8 cellular contexts compared by ENCODE assay signal in genomic region chr19:35702223-35703012, GRCh38. TPM values are rescaled to one million over a fixed set of nuclear protein-coding genes. Genes with fewer than 3 reads are reported as not detected.
DNase-seq lines count a peak whose midpoint lies in the region; ATAC-seq and TF ChIP-seq lines count a peak whose summit lies in the region.

No MANE protein-coding gene starts in this region.

- H3K4me3 ChIP-seq in BLaER1 (peak overlapping the region; percentile 62), dorsolateral prefrontal cortex (peak overlapping the region; percentile 51 to 91 (median 71)), right lobe of liver (peak overlapping the region; percentile 31 to 59 (median 52))

- no peaks in the 10 kb centered on the region for H3K36me3 ChIP-seq in BLaER1
- no peaks in the 10 kb centered on the region for H3K36me3 ChIP-seq in right lobe of liver

- H3K9me3 ChIP-seq in BLaER1 (no peaks in the 10 kb centered on the region), right lobe of liver (no peaks in the 10 kb centered on the region)

- H4K20me1 ChIP-seq in BLaER1, result no peaks in the 10 kb centered on the region

- peaks cover 10% of the 10 kb centered on the region; the same call in 1 of the 2 replicates for H3K27me3 ChIP-seq in BLaER1
- no peaks in the 10 kb centered on the region for H3K27me3 ChIP-seq in dorsolateral prefrontal cortex
- no peaks in the 10 kb centered on the region for H3K27me3 ChIP-seq in right lobe of liver

- DNase-seq in NCI-H526 (lab: John Stamatoyannopoulos, UW) (peak; percentile 99 to 100), dorsolateral prefrontal cortex (peak; percentile 97 to 100 (median 99)), right lobe of liver (peak; percentile 94 to 96 (median 95))
- peak; percentile 89 for DNase-seq in activated CD4-positive, alpha-beta T cell treated with anti-CD3 and anti-CD28 coated beads, Interleukin-2, amount 50 U/mL, for 1 hour
- peak; percentile 96 for DNase-seq in stimulated activated CD4-positive, alpha-beta T cell treated with anti-CD3 and anti-CD28 coated beads, Interleukin-4, amount 100 ng/mL, for 24 hours

- peak overlapping the region; percentile 15; the same call in 1 of the 2 replicates for H3K9ac ChIP-seq in BLaER1

- intact Hi-C loops in dorsolateral prefrontal cortex (cut with DNase I), result loop anchor here (2.0 to 5.0 kb wide), 2 partner anchors 14 to 45 kb away; partner anchors contain the start of genes LIN37 (in 1 of the 2), PSENEN (in 1 of the 2) and U2AF1L4 (in 1 of the 2)
- intact Hi-C loops in right lobe of liver (cut with DNase I), result no loop called here

- ATAC-seq in GM19324 (IDR thresholded peaks at IDR 0.05; ENCODE audit: low FRiP score, unreplicated experiment) (peak; percentile 94), HG03460 (IDR thresholded peaks at IDR 0.05; ENCODE audit: unreplicated experiment) (peak; percentile 90), right lobe of liver (peak; percentile 99 to 100 (median 99))

- peak; percentile 14 for TF ChIP-seq POLR2A in right lobe of liver (IDR thresholded peaks at IDR 0.05)

- TF ChIP-seq CTCF in dorsolateral prefrontal cortex (IDR thresholded peaks at IDR 0.05 in 54 of 56, conservative IDR thresholded peaks at IDR 0.05 in 2 of 56; ENCODE audit: low read depth in 1 of 56, partially characterized antibody in 56 of 56) (peak in 26 of 56 donors; percentile 1 to 52 (median 20)), right lobe of liver (IDR thresholded peaks at IDR 0.05) (no peak)

- H3K4me1 ChIP-seq in BLaER1, result 0 out of 2 replicates have a peak, but pooled peaks cover 7% of the 10 kb centered on the region
- H3K4me1 ChIP-seq in right lobe of liver, result no peaks in the 10 kb centered on the region

- WGBS in right lobe of liver (ENCODE audit: insufficient coverage, low coverage, low lambda C conversion rate, missing lambda C conversion rate), result 1% methylated on average over 30 of the region's 50 CpGs

- H3K4me2 ChIP-seq in BLaER1, result peak overlapping the region; percentile 73

- H3K27ac ChIP-seq in BLaER1 (no peak overlapping the region), dorsolateral prefrontal cortex (peak overlapping the region in 20 of 59 donors; percentile 25 to 75 (median 46)), right lobe of liver (no peak overlapping the region)

RNA-seq across cellular contexts. Expression of gene ZBTB32, which starts 1.9 kb away (rescaled TPM):
- total RNA-seq in dorsolateral prefrontal cortex (under 1 TPM in 1 of 120 experiments, not detected in 119; 0.54 TPM), right lobe of liver (under 1 TPM in 1 of 6 experiments, not detected in 5; 0.15 TPM)

RNA-seq across cellular contexts. Expression of gene KMT2B, which starts 15.4 kb away (rescaled TPM):
- total RNA-seq in dorsolateral prefrontal cortex (10 to 100 TPM; 24.7 to 47.4 (median 32.9) TPM), right lobe of liver (10 to 100 TPM; 10.5 to 23.1 (median 15.0) TPM)

RNA-seq across cellular contexts. Expression of gene UPK1A, which starts 36.1 kb away (rescaled TPM):
- 1 to 10 TPM in 5 of 120 experiments, under 1 TPM in 12, not detected in 103; 0.39 to 1.3 (median 0.61) TPM for total RNA-seq in dorsolateral prefrontal cortex
- under 1 TPM in 1 of 6 experiments, not detected in 5; 0.27 TPM for total RNA-seq in right lobe of liver

RNA-seq across cellular contexts. Expression of gene IGFLR1, which starts 39.8 kb away (rescaled TPM):
- 10 to 100 TPM in 17 of 120 experiments, 1 to 10 TPM in 103; 1.6 to 16.9 (median 5.9) TPM for total RNA-seq in dorsolateral prefrontal cortex
- 10 to 100 TPM; 16.3 to 58.9 (median 29.3) TPM for total RNA-seq in right lobe of liver

RNA-seq across cellular contexts. Expression of gene U2AF1L4, which starts 42.8 kb away (rescaled TPM):
- 10 to 100 TPM in 119 of 120 experiments, 1 to 10 TPM in 1; 9.6 to 45.3 (median 29.3) TPM for total RNA-seq in dorsolateral prefrontal cortex
- total RNA-seq in right lobe of liver, result 10 to 100 TPM; 11.3 to 19.9 (median 17.5) TPM

Comparison
In these comparisons a context has a peak if more than half of its experiments do, and no peak if none do; other contexts are left out.
1. intact Hi-C loops: an anchor here in dorsolateral prefrontal cortex (2.0 to 5.0 kb wide); none called in right lobe of liver.